Comparison of ENCODE assay signal across 8 cellular contexts in the genomic region with DNA sequence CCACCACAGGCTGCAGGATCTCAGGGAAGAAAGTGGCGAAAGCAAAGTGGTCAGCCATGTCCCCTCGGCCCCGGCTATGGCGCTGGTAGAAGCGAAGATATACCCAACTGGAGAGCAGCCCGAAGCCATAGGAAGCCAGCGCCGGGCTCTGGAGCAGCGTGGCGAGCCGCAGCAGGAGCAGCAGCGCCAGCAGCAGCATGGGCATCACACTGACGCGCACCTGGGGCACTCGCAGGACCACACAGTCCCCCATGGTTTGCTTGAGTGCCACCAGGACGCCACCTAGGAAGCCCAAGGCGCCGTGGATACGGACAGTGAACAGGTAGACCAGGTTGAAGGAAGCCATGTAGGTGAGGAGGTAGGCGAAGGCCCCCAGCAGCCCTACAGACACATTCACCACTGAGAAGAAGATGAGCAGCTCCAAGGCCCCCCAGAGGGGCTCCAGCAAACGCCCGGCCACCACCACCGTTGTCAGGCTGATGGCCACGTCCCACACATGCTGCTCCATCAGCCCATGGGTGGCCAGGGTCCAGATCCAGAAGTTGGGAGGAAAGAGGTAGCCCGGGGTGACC. TPM values are rescaled to one million over a fixed set of nuclear protein-coding genes. Genes with fewer than 3 reads are reported as not detected.
DNase-seq lines count a peak whose midpoint lies in the region; ATAC-seq and TF ChIP-seq lines count a peak whose summit lies in the region.

No MANE protein-coding gene starts in this region.

- intact Hi-C loops in gastrocnemius medialis (cut with DNase I; ENCODE audit: low total_unique reads): loop anchor here (5.0 to 10.0 kb wide), 3 partner anchors 209 to 1036 kb away; a partner anchor contains a TSS

- H3K27me3 ChIP-seq in gastrocnemius medialis: no peaks in the 10 kb centered on the region

- TF ChIP-seq POLR2A in gastrocnemius medialis (IDR thresholded peaks at IDR 0.05): no peak

- H3K4me1 ChIP-seq in gastrocnemius medialis: peaks cover 40 to 43% of the 10 kb centered on the region in 2 donors

- no peaks in the 10 kb centered on the region for H3K9me3 ChIP-seq in gastrocnemius medialis

- H3K36me3 ChIP-seq in gastrocnemius medialis: peaks cover 0 to 35% of the 10 kb centered on the region in 2 donors

- H3K4me3 ChIP-seq in GM12875 (ENCODE audit: low read depth, low read length) (peak overlapping the region; percentile 98), fibroblast of the aortic adventitia (ENCODE audit: low read depth, low read length) (peak overlapping the region; percentile 96), gastrocnemius medialis (peak overlapping the region; percentile 79 to 99 (median 82))

- in situ Hi-C loops in gastrocnemius medialis (cut with MboI; ENCODE audit: low sequenced_read_pairs in 4 of 4): loop anchor here in 1 of 4 donors (25.0 kb wide), 1 partner anchor 179 kb away; no protein-coding TSS in a partner anchor

- no peak for DNase-seq in fibroblast of the aortic adventitia (ENCODE audit: low read depth)
- DNase-seq in gastrocnemius medialis: no peak
- no peak for DNase-seq in activated CD4-positive, CD25-positive, alpha-beta regulatory T cell (lab: John Stamatoyannopoulos, UW)
- no peak for DNase-seq in stimulated activated CD8-positive, alpha-beta memory T cell treated with anti-CD3 and anti-CD28 coated beads, Interleukin-4, amount 100 ng/mL, for 48 hours
- DNase-seq in NCI-H1105 treated with DMSO at 0.1 percent for 48 hours (lab: John Stamatoyannopoulos, UW): no peak

- ATAC-seq in SK-N-SH treated with all-trans-retinoic acid at 6 μM for 48 hours (peak; percentile 5; the same call in 2 of the 3 replicates), gastrocnemius medialis (no peak), GM19397 (IDR thresholded peaks at IDR 0.05; ENCODE audit: unreplicated experiment) (no peak)

- TF ChIP-seq CTCF in GM12875 (IDR thresholded peaks at IDR 0.05; ENCODE audit: borderline replicate concordance, insufficient read depth, low read depth, low read length) (no peak), fibroblast of the aortic adventitia (IDR thresholded peaks at IDR 0.05; ENCODE audit: insufficient read depth, low read length) (no peak), gastrocnemius medialis (IDR thresholded peaks at IDR 0.05 in 4 of 5, conservative IDR thresholded peaks at IDR 0.05 in 1 of 5) (no peak)

- H3K27ac ChIP-seq in gastrocnemius medialis: peak overlapping the region; percentile 93 to 97 (median 94)

TF ChIP-seq in SK-N-SH treated with all-trans-retinoic acid at 6 μM for 48 hours, 23 proteins besides CTCF, POLR2A, EP300 and RAD21 (continues in another document):
- TF ChIP-seq GLIS3 (CRISPR knock-in tag; IDR thresholded peaks at IDR 0.05): no peak
- TF ChIP-seq ZNF8 (CRISPR knock-in tag; IDR thresholded peaks at IDR 0.05): no peak
- TF ChIP-seq RARB (CRISPR knock-in tag; IDR thresholded peaks at IDR 0.05): no peak
- no peak for TF ChIP-seq ZC3H10 (CRISPR knock-in tag; IDR thresholded peaks at IDR 0.05)
- no peak for TF ChIP-seq ARNTL (CRISPR knock-in tag; IDR thresholded peaks at IDR 0.05; ENCODE audit: borderline replicate concordance, low read depth)
- TF ChIP-seq, protein P1, sequence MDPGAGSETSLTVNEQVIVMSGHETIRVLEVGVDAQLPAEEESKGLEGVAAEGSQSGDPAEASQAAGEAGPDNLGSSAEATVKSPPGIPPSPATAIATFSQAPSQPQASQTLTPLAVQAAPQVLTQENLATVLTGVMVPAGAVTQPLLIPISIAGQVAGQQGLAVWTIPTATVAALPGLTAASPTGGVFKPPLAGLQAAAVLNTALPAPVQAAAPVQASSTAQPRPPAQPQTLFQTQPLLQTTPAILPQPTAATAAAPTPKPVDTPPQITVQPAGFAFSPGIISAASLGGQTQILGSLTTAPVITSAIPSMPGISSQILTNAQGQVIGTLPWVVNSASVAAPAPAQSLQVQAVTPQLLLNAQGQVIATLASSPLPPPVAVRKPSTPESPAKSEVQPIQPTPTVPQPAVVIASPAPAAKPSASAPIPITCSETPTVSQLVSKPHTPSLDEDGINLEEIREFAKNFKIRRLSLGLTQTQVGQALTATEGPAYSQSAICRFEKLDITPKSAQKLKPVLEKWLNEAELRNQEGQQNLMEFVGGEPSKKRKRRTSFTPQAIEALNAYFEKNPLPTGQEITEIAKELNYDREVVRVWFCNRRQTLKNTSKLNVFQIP (CRISPR knock-in tag; IDR thresholded peaks at IDR 0.05; ENCODE audit: borderline replicate concordance, low read depth): no peak
- TF ChIP-seq BACH2 (CRISPR knock-in tag; IDR thresholded peaks at IDR 0.05; ENCODE audit: borderline replicate concordance): no peak
- no peak for TF ChIP-seq PPARA (CRISPR knock-in tag; IDR thresholded peaks at IDR 0.05; ENCODE audit: borderline replicate concordance)
- no peak for TF ChIP-seq TOX (CRISPR knock-in tag; IDR thresholded peaks at IDR 0.05; ENCODE audit: borderline replicate concordance)
- TF ChIP-seq, protein P2, sequence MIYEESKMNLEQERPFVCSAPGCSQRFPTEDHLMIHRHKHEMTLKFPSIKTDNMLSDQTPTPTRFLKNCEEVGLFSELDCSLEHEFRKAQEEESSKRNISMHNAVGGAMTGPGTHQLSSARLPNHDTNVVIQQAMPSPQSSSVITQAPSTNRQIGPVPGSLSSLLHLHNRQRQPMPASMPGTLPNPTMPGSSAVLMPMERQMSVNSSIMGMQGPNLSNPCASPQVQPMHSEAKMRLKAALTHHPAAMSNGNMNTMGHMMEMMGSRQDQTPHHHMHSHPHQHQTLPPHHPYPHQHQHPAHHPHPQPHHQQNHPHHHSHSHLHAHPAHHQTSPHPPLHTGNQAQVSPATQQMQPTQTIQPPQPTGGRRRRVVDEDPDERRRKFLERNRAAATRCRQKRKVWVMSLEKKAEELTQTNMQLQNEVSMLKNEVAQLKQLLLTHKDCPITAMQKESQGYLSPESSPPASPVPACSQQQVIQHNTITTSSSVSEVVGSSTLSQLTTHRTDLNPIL (CRISPR knock-in tag; IDR thresholded peaks at IDR 0.05; ENCODE audit: low read depth): no peak
- TF ChIP-seq, protein P3, sequence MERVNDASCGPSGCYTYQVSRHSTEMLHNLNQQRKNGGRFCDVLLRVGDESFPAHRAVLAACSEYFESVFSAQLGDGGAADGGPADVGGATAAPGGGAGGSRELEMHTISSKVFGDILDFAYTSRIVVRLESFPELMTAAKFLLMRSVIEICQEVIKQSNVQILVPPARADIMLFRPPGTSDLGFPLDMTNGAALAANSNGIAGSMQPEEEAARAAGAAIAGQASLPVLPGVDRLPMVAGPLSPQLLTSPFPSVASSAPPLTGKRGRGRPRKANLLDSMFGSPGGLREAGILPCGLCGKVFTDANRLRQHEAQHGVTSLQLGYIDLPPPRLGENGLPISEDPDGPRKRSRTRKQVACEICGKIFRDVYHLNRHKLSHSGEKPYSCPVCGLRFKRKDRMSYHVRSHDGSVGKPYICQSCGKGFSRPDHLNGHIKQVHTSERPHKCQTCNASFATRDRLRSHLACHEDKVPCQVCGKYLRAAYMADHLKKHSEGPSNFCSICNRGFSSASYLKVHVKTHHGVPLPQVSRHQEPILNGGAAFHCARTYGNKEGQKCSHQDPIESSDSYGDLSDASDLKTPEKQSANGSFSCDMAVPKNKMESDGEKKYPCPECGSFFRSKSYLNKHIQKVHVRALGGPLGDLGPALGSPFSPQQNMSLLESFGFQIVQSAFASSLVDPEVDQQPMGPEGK (CRISPR knock-in tag; IDR thresholded peaks at IDR 0.05; ENCODE audit: borderline replicate concordance): no peak
- TF ChIP-seq SNAI2 (CRISPR knock-in tag; IDR thresholded peaks at IDR 0.05): no peak
- TF ChIP-seq, protein P4, sequence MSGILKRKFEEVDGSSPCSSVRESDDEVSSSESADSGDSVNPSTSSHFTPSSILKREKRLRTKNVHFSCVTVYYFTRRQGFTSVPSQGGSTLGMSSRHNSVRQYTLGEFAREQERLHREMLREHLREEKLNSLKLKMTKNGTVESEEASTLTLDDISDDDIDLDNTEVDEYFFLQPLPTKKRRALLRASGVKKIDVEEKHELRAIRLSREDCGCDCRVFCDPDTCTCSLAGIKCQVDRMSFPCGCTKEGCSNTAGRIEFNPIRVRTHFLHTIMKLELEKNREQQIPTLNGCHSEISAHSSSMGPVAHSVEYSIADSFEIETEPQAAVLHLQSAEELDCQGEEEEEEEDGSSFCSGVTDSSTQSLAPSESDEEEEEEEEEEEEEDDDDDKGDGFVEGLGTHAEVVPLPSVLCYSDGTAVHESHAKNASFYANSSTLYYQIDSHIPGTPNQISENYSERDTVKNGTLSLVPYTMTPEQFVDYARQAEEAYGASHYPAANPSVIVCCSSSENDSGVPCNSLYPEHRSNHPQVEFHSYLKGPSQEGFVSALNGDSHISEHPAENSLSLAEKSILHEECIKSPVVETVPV (CRISPR knock-in tag; IDR thresholded peaks at IDR 0.05): no peak
- TF ChIP-seq ZNF70 (CRISPR knock-in tag; IDR thresholded peaks at IDR 0.05): no peak
- no peak for TF ChIP-seq OSR1 (CRISPR knock-in tag; IDR thresholded peaks at IDR 0.05)

RNA-seq across cellular contexts. Expression of a gene that starts 0.9 kb away (rescaled TPM):
- 47.9 and 48.9 TPM in 2 replicates for total RNA-seq in fibroblast of the aortic adventitia (ENCODE audit: low replicate concordance)
- total RNA-seq in gastrocnemius medialis: 10 to 100 TPM; 26.9 to 57.8 (median 42.3) TPM

RNA-seq across cellular contexts. Expression of a gene that starts 7.8 kb away (rescaled TPM):
- total RNA-seq in fibroblast of the aortic adventitia (ENCODE audit: low replicate concordance) (12.2 and 15.8 TPM in 2 replicates), gastrocnemius medialis (10 to 100 TPM; 13.3 to 19.9 (median 17.8) TPM)

RNA-seq across cellular contexts. Expression of a gene that starts 7.9 kb away (rescaled TPM):
- 9.4 and 19.7 TPM in 2 replicates for total RNA-seq in fibroblast of the aortic adventitia (ENCODE audit: low replicate concordance)
- total RNA-seq in gastrocnemius medialis: 10 to 100 TPM; 14.1 to 26.2 (median 23.1) TPM

RNA-seq across cellular contexts. Expression of a gene that starts 12.9 kb away (rescaled TPM):
- total RNA-seq in fibroblast of the aortic adventitia (ENCODE audit: low replicate concordance): 0.81 and 0.82 TPM in 2 replicates
- 1 to 10 TPM in 1 of 4 donors, not detected in 3; 3.0 TPM for total RNA-seq in gastrocnemius medialis

RNA-seq across cellular contexts. Expression of a gene that starts 17.8 kb away (rescaled TPM):
- total RNA-seq in fibroblast of the aortic adventitia (ENCODE audit: low replicate concordance) (20.4 and 45.7 TPM in 2 replicates), gastrocnemius medialis (10 to 100 TPM; 13.3 to 22.5 (median 18.0) TPM)
